1 cellular context compared by ENCODE assay signal in genomic region chr3:176088962-176089383, GRCh38.
TF ChIP-seq lines count a peak whose summit lies in the region.

No MANE protein-coding gene starts in this region.

TF ChIP-seq in HepG2, 621 proteins besides CTCF, POLR2A, EP300 and RAD21 (continued from another document and continues in another):
- TF ChIP-seq AKNA (CRISPR knock-in tag; IDR thresholded peaks at IDR 0.05; ENCODE audit: borderline replicate concordance) (no peak), ZNF367 (CRISPR knock-in tag; IDR thresholded peaks at IDR 0.05; ENCODE audit: borderline replicate concordance) (no peak), DBP (CRISPR knock-in tag; IDR thresholded peaks at IDR 0.05; ENCODE audit: not compliant biosample characterization) (no peak), ZBTB10 (CRISPR knock-in tag; IDR thresholded peaks at IDR 0.05; ENCODE audit: borderline replicate concordance) (no peak), ZNF572 (CRISPR knock-in tag; IDR thresholded peaks at IDR 0.05) (no peak), STAG1 (CRISPR knock-in tag; IDR thresholded peaks at IDR 0.05) (no peak), SOX6 (IDR thresholded peaks at IDR 0.05) (no peak), SOX6 (CRISPR knock-in tag; IDR thresholded peaks at IDR 0.05) (peak; percentile 91), KDM4B (CRISPR knock-in tag; IDR thresholded peaks at IDR 0.05) (no peak), ZFP62 (CRISPR knock-in tag; IDR thresholded peaks at IDR 0.05) (no peak), RXRA (CRISPR knock-in tag; IDR thresholded peaks at IDR 0.05) (no peak), ASH2L (IDR thresholded peaks at IDR 0.05; ENCODE audit: insufficient read length, low read depth, low read length) (no peak), ZNF547 (CRISPR knock-in tag; IDR thresholded peaks at IDR 0.05) (no peak), SOX13 (IDR thresholded peaks at IDR 0.05) (no peak), SOX13 (CRISPR knock-in tag; conservative IDR thresholded peaks at IDR 0.05 in 1 of 2, IDR thresholded peaks at IDR 0.05 in 1 of 2) (peak in 1 of 2 experiments; percentile 95; a peak in 2 of 4 replicates), MIXL1 (CRISPR knock-in tag; IDR thresholded peaks at IDR 0.05) (no peak), MAF1 (CRISPR knock-in tag; IDR thresholded peaks at IDR 0.05; ENCODE audit: borderline replicate concordance) (no peak), SOX5 (CRISPR knock-in tag; IDR thresholded peaks at IDR 0.05; ENCODE audit: borderline replicate concordance) (peak; percentile 82; the same call in 1 of the 2 replicates), PRPF4 (IDR thresholded peaks at IDR 0.05; ENCODE audit: low read depth, low read length, poor library complexity, severe bottlenecking) (no peak), MYC (CRISPR knock-in tag; IDR thresholded peaks at IDR 0.05; ENCODE audit: borderline replicate concordance) (no peak), DMTF1 (CRISPR knock-in tag; IDR thresholded peaks at IDR 0.05) (no peak), TCF7L2 (IDR thresholded peaks at IDR 0.05; ENCODE audit: low read depth, low read length) (peak; percentile 84), CEBPG (CRISPR knock-in tag; IDR thresholded peaks at IDR 0.05) (peak; percentile 65), GATA4 (IDR thresholded peaks at IDR 0.05; ENCODE audit: borderline replicate concordance, low read depth) (no peak), ATM (IDR thresholded peaks at IDR 0.05; ENCODE audit: borderline replicate concordance) (no peak), MBD4 (IDR thresholded peaks at IDR 0.05; ENCODE audit: borderline replicate concordance, low read length) (no peak)
- TF ChIP-seq, protein P1, sequence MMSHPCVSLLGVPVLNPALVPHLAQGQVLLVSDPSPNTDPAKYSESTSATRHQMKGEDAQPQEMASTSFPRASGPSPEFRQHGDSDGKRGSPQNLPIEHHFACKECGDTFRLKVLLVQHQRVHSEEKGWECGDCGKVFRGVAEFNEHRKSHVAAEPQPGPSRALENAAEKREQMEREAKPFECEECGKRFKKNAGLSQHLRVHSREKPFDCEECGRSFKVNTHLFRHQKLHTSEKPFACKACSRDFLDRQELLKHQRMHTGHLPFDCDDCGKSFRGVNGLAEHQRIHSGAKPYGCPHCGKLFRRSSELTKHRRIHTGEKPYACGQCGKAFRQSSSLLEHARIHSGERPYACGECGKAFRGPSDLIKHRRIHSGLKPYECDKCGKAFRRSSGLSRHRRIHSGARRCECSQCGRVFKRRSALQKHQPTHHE (CRISPR knock-in tag; IDR thresholded peaks at IDR 0.05; ENCODE audit: borderline replicate concordance): no peak
- TF ChIP-seq, protein P2, sequence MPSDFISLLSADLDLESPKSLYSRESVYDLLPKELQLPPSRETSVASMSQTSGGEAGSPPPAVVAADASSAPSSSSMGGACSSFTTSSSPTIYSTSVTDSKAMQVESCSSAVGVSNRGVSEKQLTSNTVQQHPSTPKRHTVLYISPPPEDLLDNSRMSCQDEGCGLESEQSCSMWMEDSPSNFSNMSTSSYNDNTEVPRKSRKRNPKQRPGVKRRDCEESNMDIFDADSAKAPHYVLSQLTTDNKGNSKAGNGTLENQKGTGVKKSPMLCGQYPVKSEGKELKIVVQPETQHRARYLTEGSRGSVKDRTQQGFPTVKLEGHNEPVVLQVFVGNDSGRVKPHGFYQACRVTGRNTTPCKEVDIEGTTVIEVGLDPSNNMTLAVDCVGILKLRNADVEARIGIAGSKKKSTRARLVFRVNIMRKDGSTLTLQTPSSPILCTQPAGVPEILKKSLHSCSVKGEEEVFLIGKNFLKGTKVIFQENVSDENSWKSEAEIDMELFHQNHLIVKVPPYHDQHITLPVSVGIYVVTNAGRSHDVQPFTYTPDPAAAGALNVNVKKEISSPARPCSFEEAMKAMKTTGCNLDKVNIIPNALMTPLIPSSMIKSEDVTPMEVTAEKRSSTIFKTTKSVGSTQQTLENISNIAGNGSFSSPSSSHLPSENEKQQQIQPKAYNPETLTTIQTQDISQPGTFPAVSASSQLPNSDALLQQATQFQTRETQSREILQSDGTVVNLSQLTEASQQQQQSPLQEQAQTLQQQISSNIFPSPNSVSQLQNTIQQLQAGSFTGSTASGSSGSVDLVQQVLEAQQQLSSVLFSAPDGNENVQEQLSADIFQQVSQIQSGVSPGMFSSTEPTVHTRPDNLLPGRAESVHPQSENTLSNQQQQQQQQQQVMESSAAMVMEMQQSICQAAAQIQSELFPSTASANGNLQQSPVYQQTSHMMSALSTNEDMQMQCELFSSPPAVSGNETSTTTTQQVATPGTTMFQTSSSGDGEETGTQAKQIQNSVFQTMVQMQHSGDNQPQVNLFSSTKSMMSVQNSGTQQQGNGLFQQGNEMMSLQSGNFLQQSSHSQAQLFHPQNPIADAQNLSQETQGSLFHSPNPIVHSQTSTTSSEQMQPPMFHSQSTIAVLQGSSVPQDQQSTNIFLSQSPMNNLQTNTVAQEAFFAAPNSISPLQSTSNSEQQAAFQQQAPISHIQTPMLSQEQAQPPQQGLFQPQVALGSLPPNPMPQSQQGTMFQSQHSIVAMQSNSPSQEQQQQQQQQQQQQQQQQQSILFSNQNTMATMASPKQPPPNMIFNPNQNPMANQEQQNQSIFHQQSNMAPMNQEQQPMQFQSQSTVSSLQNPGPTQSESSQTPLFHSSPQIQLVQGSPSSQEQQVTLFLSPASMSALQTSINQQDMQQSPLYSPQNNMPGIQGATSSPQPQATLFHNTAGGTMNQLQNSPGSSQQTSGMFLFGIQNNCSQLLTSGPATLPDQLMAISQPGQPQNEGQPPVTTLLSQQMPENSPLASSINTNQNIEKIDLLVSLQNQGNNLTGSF (CRISPR knock-in tag; IDR thresholded peaks at IDR 0.05): no peak
- TF ChIP-seq, protein P3, sequence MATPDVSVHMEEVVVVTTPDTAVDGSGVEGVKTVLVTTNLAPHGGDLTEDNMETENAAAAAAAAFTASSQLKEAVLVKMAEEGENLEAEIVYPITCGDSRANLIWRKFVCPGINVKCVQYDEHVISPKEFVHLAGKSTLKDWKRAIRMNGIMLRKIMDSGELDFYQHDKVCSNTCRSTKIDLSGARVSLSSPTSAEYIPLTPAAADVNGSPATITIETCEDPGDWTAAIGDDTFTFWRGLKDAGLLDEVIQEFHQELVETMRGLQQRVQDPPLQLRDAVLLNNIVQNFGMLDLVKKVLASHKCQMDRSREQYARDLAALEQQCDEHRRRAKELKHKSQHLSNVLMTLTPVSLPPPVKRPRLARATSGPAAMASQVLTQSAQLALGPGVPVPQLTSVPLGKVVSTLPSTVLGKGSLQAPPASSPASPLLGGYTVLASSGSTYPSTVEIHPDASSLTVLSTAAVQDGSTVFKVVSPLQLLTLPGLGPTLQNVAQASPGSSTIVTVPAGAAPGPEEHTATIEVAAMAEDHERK (CRISPR knock-in tag; IDR thresholded peaks at IDR 0.05; ENCODE audit: low read depth): no peak
- TF ChIP-seq, protein P4, sequence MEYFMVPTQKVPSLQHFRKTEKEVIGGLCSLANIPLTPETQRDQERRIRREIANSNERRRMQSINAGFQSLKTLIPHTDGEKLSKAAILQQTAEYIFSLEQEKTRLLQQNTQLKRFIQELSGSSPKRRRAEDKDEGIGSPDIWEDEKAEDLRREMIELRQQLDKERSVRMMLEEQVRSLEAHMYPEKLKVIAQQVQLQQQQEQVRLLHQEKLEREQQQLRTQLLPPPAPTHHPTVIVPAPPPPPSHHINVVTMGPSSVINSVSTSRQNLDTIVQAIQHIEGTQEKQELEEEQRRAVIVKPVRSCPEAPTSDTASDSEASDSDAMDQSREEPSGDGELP (IDR thresholded peaks at IDR 0.05; ENCODE audit: borderline replicate concordance, low read depth): no peak
- TF ChIP-seq, protein P5, sequence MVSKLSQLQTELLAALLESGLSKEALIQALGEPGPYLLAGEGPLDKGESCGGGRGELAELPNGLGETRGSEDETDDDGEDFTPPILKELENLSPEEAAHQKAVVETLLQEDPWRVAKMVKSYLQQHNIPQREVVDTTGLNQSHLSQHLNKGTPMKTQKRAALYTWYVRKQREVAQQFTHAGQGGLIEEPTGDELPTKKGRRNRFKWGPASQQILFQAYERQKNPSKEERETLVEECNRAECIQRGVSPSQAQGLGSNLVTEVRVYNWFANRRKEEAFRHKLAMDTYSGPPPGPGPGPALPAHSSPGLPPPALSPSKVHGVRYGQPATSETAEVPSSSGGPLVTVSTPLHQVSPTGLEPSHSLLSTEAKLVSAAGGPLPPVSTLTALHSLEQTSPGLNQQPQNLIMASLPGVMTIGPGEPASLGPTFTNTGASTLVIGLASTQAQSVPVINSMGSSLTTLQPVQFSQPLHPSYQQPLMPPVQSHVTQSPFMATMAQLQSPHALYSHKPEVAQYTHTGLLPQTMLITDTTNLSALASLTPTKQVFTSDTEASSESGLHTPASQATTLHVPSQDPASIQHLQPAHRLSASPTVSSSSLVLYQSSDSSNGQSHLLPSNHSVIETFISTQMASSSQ (IDR thresholded peaks at IDR 0.05; ENCODE audit: low read depth): no peak; the same call in 1 of the 2 replicates
- TF ChIP-seq, protein P5 (CRISPR knock-in tag; IDR thresholded peaks at IDR 0.05; ENCODE audit: borderline replicate concordance): peak; percentile 87; the same call in 1 of the 2 replicates
